In genomic region chrX:65253817-65254216, GRCh38 we compare ENCODE assay signal across 11 cellular contexts.
"Had no signal": no experiment of that assay in that cellular context is flagged by ENCODE, and none has a peak within 500 bp of the region (broad histone marks: within the 10 kb centered on the region; RNA-seq: fewer than 3 reads in every experiment).

No MANE protein-coding gene starts in this region.

- DNase-seq: GM23248, GOT3, H7, HFFc6, KBM-7 had no signal

- H3K4me1 Mint-ChIP-seq: IgD-negative memory B cell had no signal

- H3K27me3 Mint-ChIP-seq: IgD-negative memory B cell had no signal

- H3K36me3 ChIP-seq: HAP-1 had no signal

- H3K27ac Mint-ChIP-seq: HFFc6, IgD-negative memory B cell had no signal

- H3K9ac ChIP-seq: GM23248, KMS-11 had no signal

- ATAC-seq: HCT116, HepG2 had no signal

- H3K4me3 ChIP-seq: GM23248, HAP-1 had no signal

- H3K27ac ChIP-seq: GM23248, HL-60, KMS-11 had no signal

- H3K4me3 Mint-ChIP-seq: HFFc6, IgD-negative memory B cell had no signal

- H3K4me1 ChIP-seq: HAP-1 had no signal

- FAIRE-seq: HepG2 had no signal

- H3K4me2 ChIP-seq: KMS-11 had no signal

- H3K36me3 Mint-ChIP-seq: IgD-negative memory B cell had no signal

- H2AFZ ChIP-seq: GM23248 had no signal
